Comparison of ENCODE assay signal across 29 cellular contexts in the genomic region with DNA sequence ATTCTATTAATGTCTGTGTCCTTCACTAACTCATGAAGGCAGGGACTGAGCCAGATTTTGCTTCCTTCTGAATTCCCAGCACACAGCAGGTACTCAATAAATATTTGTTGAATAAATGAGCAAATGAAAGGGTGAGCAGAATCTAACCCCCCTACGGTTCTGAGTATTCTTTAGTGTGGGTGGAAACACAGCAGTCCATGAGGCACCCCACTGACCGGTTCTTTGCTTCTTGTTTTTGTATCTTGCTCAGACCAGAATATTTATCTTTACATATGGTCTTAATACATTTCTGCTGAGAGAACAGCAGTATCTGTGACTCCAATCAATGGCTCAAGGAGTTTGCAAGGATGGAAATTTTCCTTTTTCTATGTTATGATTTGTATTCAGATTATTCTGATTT.
DNase-seq lines count a peak whose midpoint lies in the region; ATAC-seq and TF ChIP-seq lines count a peak whose summit lies in the region.
"Had no signal": no experiment of that assay in that cellular context is flagged by ENCODE, and none has a peak within 500 bp of the region (broad histone marks: within the 10 kb centered on the region; RNA-seq: fewer than 3 reads in every experiment).

No MANE protein-coding gene starts in this region.

- no peaks in the 10 kb centered on the region for H3K9me2 ChIP-seq in PC-3 (replicated peaks; ENCODE audit: low read length)

- H3K4me1 Mint-ChIP-seq in stimulated activated memory B cell treated with anti-CD40 and anti-IgM and Interleukin-4, amounts not matched to agents 10 μg/mL and 1 μg/mL and 100 μg/mL, for 72 hours: no peaks in the 10 kb centered on the region
- H3K4me1 Mint-ChIP-seq: activated CD4-positive, alpha-beta T cell treated with anti-CD3 and anti-CD28 coated beads for 36 hours; activated naive CD4-positive, alpha-beta T cell treated with anti-CD3 and anti-CD28 coated beads, Interleukin-2, amount 50 U/mL, for 24 hours had no signal

- H4K20me1 ChIP-seq in PC-3 (ENCODE audit: low read length): no peaks in the 10 kb centered on the region

- no TSS peak for BruUV-seq in PC-3 (replicated peaks; lab: Mats Ljungman, UMichigan)

- H3K4me1 ChIP-seq in PC-3 (ENCODE audit: insufficient read depth, low read length) (peaks cover 62% of the 10 kb centered on the region), prostate gland (replicated peaks) (peaks cover 2% of the 10 kb centered on the region)
- H3K4me1 ChIP-seq: colonic mucosa had no signal

- peaks cover 3% of the 10 kb centered on the region for H3K9me3 Mint-ChIP-seq in stimulated activated memory B cell treated with anti-CD40 and anti-IgM and Interleukin-4, amounts not matched to agents 10 μg/mL and 1 μg/mL and 100 μg/mL, for 72 hours
- H3K9me3 Mint-ChIP-seq: activated naive CD4-positive, alpha-beta T cell treated with anti-CD3 and anti-CD28 coated beads, Interleukin-2, amount 50 U/mL, for 24 hours; CD4-positive, alpha-beta T cell; nephron progenitor cell; stimulated activated naive B cell treated with anti-CD40 and anti-IgM and Interleukin-4, amounts not matched to agents 10 μg/mL and 1 μg/mL and 100 μg/mL, for 72 hours; T-helper 2 cell treated with Interferon-gamma antibody and Interleukin-4, amounts not matched to agents 5 μg/mL and 100 μg/mL, for 36 hours had no signal

- no peak for TF ChIP-seq POLR2A in prostate gland (IDR thresholded peaks at IDR 0.05)

- TF ChIP-seq CTCF in PC-3 (conservative IDR thresholded peaks at IDR 0.05; ENCODE audit: low read depth, low read length) (no peak), choroid plexus epithelial cell (conservative IDR thresholded peaks at IDR 0.05; ENCODE audit: low read depth, low read length) (no peak), GM10266 (IDR thresholded peaks at IDR 0.05; ENCODE audit: control insufficient read depth, insufficient read depth, low read depth, missing control alignments) (no peak), prostate gland (IDR thresholded peaks at IDR 0.05) (no peak)

- H3K36me3 Mint-ChIP-seq in stimulated activated memory B cell treated with anti-CD40 and anti-IgM and Interleukin-4, amounts not matched to agents 10 μg/mL and 1 μg/mL and 100 μg/mL, for 72 hours: no peaks in the 10 kb centered on the region
- H3K36me3 Mint-ChIP-seq: stimulated activated naive B cell treated with anti-CD40 and anti-IgM and Interleukin-4, amounts not matched to agents 10 μg/mL and 1 μg/mL and 100 μg/mL, for 72 hours had no signal

- H3K36me3 ChIP-seq in PC-3 (ENCODE audit: low read depth, low read length) (no peaks in the 10 kb centered on the region), prostate gland (no peaks in the 10 kb centered on the region)
- H3K36me3 ChIP-seq: cardiac muscle cell, colonic mucosa, upper lobe of right lung had no signal

- intact Hi-C loops in PC-3 (cut with micrococcal nuclease): loop anchor here (2.0 to 10.0 kb wide), 7 partner anchors 83 to 669 kb away; a partner anchor contains a TSS
- intact Hi-C loops in prostate gland (cut with DNase I): no loop called here

- DNase-seq in NCI-H2227 treated with DMSO at 0.1 percent for 48 hours (lab: John Stamatoyannopoulos, UW) (peak; percentile 65), NCI-H2227 (lab: John Stamatoyannopoulos, UW; ENCODE audit: unreplicated experiment) (no peak), PC-3 (no peak), choroid plexus epithelial cell (ENCODE audit: low read depth) (peak; percentile 83), GM10266 (ENCODE audit: extremely low spot score) (no peak), prostate gland (ENCODE audit: low spot score) (no peak)
- DNase-seq: activated CD4-positive, alpha-beta T cell treated with anti-CD3 and anti-CD28 coated beads for 36 hours; AML-193; amygdala; CD4-positive, alpha-beta T cell; colonic mucosa; DND-41; effector CD4-positive, alpha-beta T cell; GF-D8; left colon; NCI-H2029; NCI-H446; nephron progenitor cell; Right ventricle myocardium superior; stimulated activated naive B cell treated with anti-CD40 and anti-IgM and Interleukin-4, amounts not matched to agents 10 μg/mL and 1 μg/mL and 100 μg/mL, for 72 hours; substantia nigra; upper lobe of right lung had no signal

- no peak overlapping the region for H3K27ac Mint-ChIP-seq in stimulated activated memory B cell treated with anti-CD40 and anti-IgM and Interleukin-4, amounts not matched to agents 10 μg/mL and 1 μg/mL and 100 μg/mL, for 72 hours
- H3K27ac Mint-ChIP-seq: activated CD4-positive, alpha-beta T cell treated with anti-CD3 and anti-CD28 coated beads for 36 hours; activated naive CD4-positive, alpha-beta T cell treated with anti-CD3 and anti-CD28 coated beads, Interleukin-2, amount 50 U/mL, for 24 hours; CD4-positive, alpha-beta T cell; IgD-negative memory B cell; nephron progenitor cell; stimulated activated naive B cell treated with anti-CD40 and anti-IgM and Interleukin-4, amounts not matched to agents 10 μg/mL and 1 μg/mL and 100 μg/mL, for 72 hours; T-helper 2 cell treated with Interferon-gamma antibody and Interleukin-4, amounts not matched to agents 5 μg/mL and 100 μg/mL, for 36 hours had no signal

- H3F3A ChIP-seq in PC-3 (ENCODE audit: low read length, unreplicated experiment): peaks cover 10% of the 10 kb centered on the region

- peak overlapping the region; percentile 52; the same call in 1 of the 2 replicates for H3K9ac ChIP-seq in PC-3 (ENCODE audit: low read length)

- WGBS in prostate gland: 77% methylated on average over 2 of the region's 2 CpGs

- no peak for ATAC-seq in PC-3
- ATAC-seq in HG03139 (IDR thresholded peaks at IDR 0.05; ENCODE audit: unreplicated experiment): no peak
- no peak for ATAC-seq in stimulated activated memory B cell treated with anti-CD40 and anti-IgM and Interleukin-4, amounts not matched to agents 10 μg/mL and 1 μg/mL and 100 μg/mL, for 72 hours
- ATAC-seq: activated CD4-positive, alpha-beta T cell treated with anti-CD3 and anti-CD28 coated beads for 36 hours; HCT116; left colon; stimulated activated naive B cell treated with anti-CD40 and anti-IgM and Interleukin-4, amounts not matched to agents 10 μg/mL and 1 μg/mL and 100 μg/mL, for 72 hours; upper lobe of right lung had no signal

- CTCF ChIA-PET in PC-3 (lab: Charles Lee): no interaction called here

- H3K27ac ChIP-seq in PC-3 (ENCODE audit: low read length) (peak overlapping the region; percentile 94), prostate gland (no peak overlapping the region)
- H3K27ac ChIP-seq: cardiac muscle cell, colonic mucosa, upper lobe of right lung had no signal

- H3K27me3 ChIP-seq in PC-3 (ENCODE audit: low read length) (no peaks in the 10 kb centered on the region), prostate gland (replicated peaks; ENCODE audit: insufficient read depth) (no peaks in the 10 kb centered on the region)
- H3K27me3 ChIP-seq: colonic mucosa, upper lobe of right lung had no signal

- H3K27me3 Mint-ChIP-seq in stimulated activated memory B cell treated with anti-CD40 and anti-IgM and Interleukin-4, amounts not matched to agents 10 μg/mL and 1 μg/mL and 100 μg/mL, for 72 hours: no peaks in the 10 kb centered on the region
- H3K27me3 Mint-ChIP-seq: activated CD4-positive, alpha-beta T cell treated with anti-CD3 and anti-CD28 coated beads for 36 hours; activated naive CD4-positive, alpha-beta T cell treated with anti-CD3 and anti-CD28 coated beads, Interleukin-2, amount 50 U/mL, for 24 hours; CD4-positive, alpha-beta T cell had no signal

- peak overlapping the region; percentile 51 for H3K4me2 ChIP-seq in PC-3 (ENCODE audit: low read length)

- H3K4me3 Mint-ChIP-seq in stimulated activated memory B cell treated with anti-CD40 and anti-IgM and Interleukin-4, amounts not matched to agents 10 μg/mL and 1 μg/mL and 100 μg/mL, for 72 hours: no peak overlapping the region
- H3K4me3 Mint-ChIP-seq: activated CD4-positive, alpha-beta T cell treated with anti-CD3 and anti-CD28 coated beads for 36 hours; activated naive CD4-positive, alpha-beta T cell treated with anti-CD3 and anti-CD28 coated beads, Interleukin-2, amount 50 U/mL, for 24 hours; CD4-positive, alpha-beta T cell; IgD-negative memory B cell; nephron progenitor cell; stimulated activated naive B cell treated with anti-CD40 and anti-IgM and Interleukin-4, amounts not matched to agents 10 μg/mL and 1 μg/mL and 100 μg/mL, for 72 hours; T-helper 2 cell treated with Interferon-gamma antibody and Interleukin-4, amounts not matched to agents 5 μg/mL and 100 μg/mL, for 36 hours had no signal

- H3K79me2 ChIP-seq in PC-3 (ENCODE audit: low read length): no peaks in the 10 kb centered on the region

- POLR2A ChIA-PET in PC-3 (lab: Charles Lee; ENCODE audit: unreplicated experiment): no interaction called here

- no peaks in the 10 kb centered on the region for H3K9me3 ChIP-seq in PC-3 (ENCODE audit: low read length)
- H3K9me3 ChIP-seq in prostate gland: no peaks in the 10 kb centered on the region
- H3K9me3 ChIP-seq: colonic mucosa, upper lobe of right lung had no signal

- H2AFZ ChIP-seq in PC-3 (ENCODE audit: low read length): 0 out of 2 replicates have a peak overlapping the region, but pooled peaks have one; percentile 2

- H3K4me3 ChIP-seq in PC-3 (ENCODE audit: low read length) (no peak overlapping the region), choroid plexus epithelial cell (ENCODE audit: low read depth, low read length) (no peak overlapping the region), prostate gland (no peak overlapping the region)
- H3K4me3 ChIP-seq: cardiac muscle cell, colonic mucosa, upper lobe of right lung had no signal

Comparison
In these comparisons a context has a peak if more than half of its experiments do, and no peak if none do; other contexts are left out.
1. DNase-seq: peak in NCI-H2227 treated with DMSO at 0.1 percent for 48 hours (single experiment) and choroid plexus epithelial cell (single experiment); none in NCI-H2227 (single experiment), PC-3 (single experiment), GM10266 (single experiment) and prostate gland (single experiment).